15 cellular contexts compared by ENCODE assay signal in genomic region chr12:59737725-59738463, GRCh38.
DNase-seq lines count a peak whose midpoint lies in the region; ATAC-seq, FAIRE-seq and TF ChIP-seq lines count a peak whose summit lies in the region.
"Had no signal": no experiment of that assay in that cellular context is flagged by ENCODE, and none has a peak within 500 bp of the region (broad histone marks: within the 10 kb centered on the region; RNA-seq: fewer than 3 reads in every experiment).

No MANE protein-coding gene starts in this region.

- peak overlapping the region; percentile 73 for H2BK120ac ChIP-seq in mesendoderm (ENCODE audit: low read depth, low read length)

- H3K9ac ChIP-seq in mammary epithelial cell (ENCODE audit: insufficient read depth, low read length) (no peak overlapping the region), mesendoderm (ENCODE audit: low read length) (no peak overlapping the region), SK-N-SH (no peak overlapping the region)

- POLR2A ChIA-PET in SK-N-SH (lab: Yijun Ruan, JAX), result no interaction called here

- TF ChIP-seq CTCF in mammary epithelial cell (conservative IDR thresholded peaks at IDR 0.05 in 1 of 2, IDR thresholded peaks at IDR 0.05 in 1 of 2; ENCODE audit: extremely low read depth in 1 of 2, insufficient read depth in 1 of 2, low read depth in 1 of 2, low read length in 2 of 2) (no peak), SK-N-SH (IDR thresholded peaks at IDR 0.05) (no peak), testis (IDR thresholded peaks at IDR 0.05) (no peak)

- H3K4me1 ChIP-seq in mammary epithelial cell (ENCODE audit: insufficient read depth, low read length) (peaks cover 13% of the 10 kb centered on the region), mesendoderm (ENCODE audit: control insufficient read depth, low read depth, low read length) (peaks cover 5% of the 10 kb centered on the region), SK-N-SH (ENCODE audit: control insufficient read depth in 1 of 2, insufficient read depth in 2 of 2, low read depth in 1 of 2, low read length in 1 of 2) (no peaks in the 10 kb centered on the region), testis (no peaks in the 10 kb centered on the region)

- H3K4me2 ChIP-seq in mammary epithelial cell (ENCODE audit: insufficient read depth, low read depth, low read length) (peak overlapping the region; percentile 6), mesendoderm (ENCODE audit: low read length) (no peak overlapping the region), SK-N-SH (no peak overlapping the region)

- H3K9me3 ChIP-seq in mammary epithelial cell (replicated peaks; ENCODE audit: insufficient read depth, low read length), result no peaks in the 10 kb centered on the region
- no peaks in the 10 kb centered on the region for H3K9me3 ChIP-seq in SK-N-SH
- no peaks in the 10 kb centered on the region for H3K9me3 ChIP-seq in testis

- 56% methylated on average over 3 of the region's 3 CpGs for WGBS in mammary epithelial cell (ENCODE audit: low coverage, missing lambda C conversion rate)
- no CpG with 5 or more reads among the region's 3 CpGs for WGBS in mesendoderm (ENCODE audit: extremely low coverage, insufficient coverage, low lambda C conversion rate)
- 21% methylated on average over 3 of the region's 3 CpGs for WGBS in SK-N-SH (ENCODE audit: low lambda C conversion rate)
- 87 to 89% methylated on average over 3 of the region's 3 CpGs for WGBS in testis, 2 donors

- ATAC-seq in HG02571 (IDR thresholded peaks at IDR 0.05; ENCODE audit: unreplicated experiment), result no peak
- ATAC-seq: activated T-helper 17 cell treated with anti-CD3 and anti-CD28 coated beads, Interleukin-2, amount 50 U/mL, for 72 hours; stimulated activated memory B cell treated with anti-CD40 and anti-IgM and Interleukin-4, amounts not matched to agents 10 μg/mL and 1 μg/mL and 100 μg/mL, for 72 hours; T-cell had no signal

- H3K9me2 ChIP-seq in SK-N-SH, result no peaks in the 10 kb centered on the region

- no peak for TF ChIP-seq RAD21 in SK-N-SH (IDR thresholded peaks at IDR 0.05; ENCODE audit: low read length)

- H3K27me3 ChIP-seq in mammary epithelial cell (ENCODE audit: insufficient read depth, low read length) (no peaks in the 10 kb centered on the region), mesendoderm (ENCODE audit: insufficient read depth, low read length, poor library complexity) (no peaks in the 10 kb centered on the region), SK-N-SH (ENCODE audit: insufficient read depth) (no peaks in the 10 kb centered on the region), testis (no peaks in the 10 kb centered on the region)

- no peak overlapping the region for H3K4ac ChIP-seq in mesendoderm (ENCODE audit: low read depth, low read length)

- H3K4me3 ChIP-seq in mammary epithelial cell (replicated peaks in 1 of 3; ENCODE audit: insufficient read depth in 1 of 3, low read depth in 2 of 3, low read length in 3 of 3) (no peak overlapping the region), mesendoderm (ENCODE audit: low read length) (no peak overlapping the region), SK-N-SH (ENCODE audit: low read depth in 2 of 2, low read length in 1 of 2) (no peak overlapping the region), testis (no peak overlapping the region)

- TF ChIP-seq POLR2A in H54 (IDR thresholded peaks at IDR 0.05; ENCODE audit: low read depth, low read length), result no peak
- TF ChIP-seq POLR2A in testis (IDR thresholded peaks at IDR 0.05), result no peak

- H3K56ac ChIP-seq in mesendoderm (ENCODE audit: low read length), result no peak overlapping the region

- no peaks in the 10 kb centered on the region for H4K20me1 ChIP-seq in mammary epithelial cell (ENCODE audit: insufficient read depth, low read length)
- H4K20me1 ChIP-seq in SK-N-SH (ENCODE audit: insufficient read depth), result no peaks in the 10 kb centered on the region

- H2BK15ac ChIP-seq in mesendoderm (replicated peaks; ENCODE audit: low read depth), result peak overlapping the region; percentile 19

- no peak overlapping the region for H4K8ac ChIP-seq in mesendoderm (ENCODE audit: low read depth, low read length)

- no peaks in the 10 kb centered on the region for H3F3A ChIP-seq in SK-N-SH (replicated peaks; ENCODE audit: insufficient read depth)

- H3K36me3 ChIP-seq in mammary epithelial cell (ENCODE audit: insufficient read depth, low read length) (no peaks in the 10 kb centered on the region), mesendoderm (ENCODE audit: control insufficient read depth, insufficient read depth, low read length) (no peaks in the 10 kb centered on the region), SK-N-SH (replicated peaks in 1 of 2; ENCODE audit: control insufficient read depth in 1 of 2, insufficient read depth in 2 of 2, low read length in 1 of 2) (no peaks in the 10 kb centered on the region), testis (ENCODE audit: low read depth, missing control alignments) (no peaks in the 10 kb centered on the region)

- no peak overlapping the region for H2AFZ ChIP-seq in mammary epithelial cell (ENCODE audit: low read depth, low read length)
- H2AFZ ChIP-seq in SK-N-SH (ENCODE audit: low read depth), result no peak overlapping the region

- DNase-seq in AG20443 (ENCODE audit: low spot score) (peak; percentile 36), H54 (ENCODE audit: insufficient read length, low spot score) (no peak), mammary epithelial cell (peak; percentile 10), mesendoderm (peak; percentile 28), SK-N-SH (no peak), testis (no peak)
- DNase-seq in stimulated activated CD4-positive, alpha-beta T cell treated with anti-CD3 and anti-CD28 coated beads, Interleukin-1b, Interleukin-23, amount 100 ng/mL, for 48 hours, result no peak
- DNase-seq: CD4-positive, CD25-positive, alpha-beta regulatory T cell; central memory CD4-positive, alpha-beta T cell; NCI-H2171 treated with DMSO at 0.1 percent for 48 hours; stimulated activated CD4-positive, alpha-beta T cell treated with anti-CD3 and anti-CD28 coated beads, Interleukin-2, amount 100 ng/mL, for 48 hours; T-cell had no signal

- H3K27ac ChIP-seq in mammary epithelial cell (ENCODE audit: insufficient read depth, low read depth, low read length) (no peak overlapping the region), mesendoderm (ENCODE audit: low read depth, low read length) (peak overlapping the region; percentile 72), SK-N-SH (ENCODE audit: low read depth in 2 of 2, low read length in 1 of 2) (no peak overlapping the region), testis (no peak overlapping the region)

- TF ChIP-seq EP300 in SK-N-SH (IDR thresholded peaks at IDR 0.05; ENCODE audit: borderline replicate concordance in 1 of 2, low read depth in 1 of 2, low read length in 1 of 2), result no peak

- no peaks in the 10 kb centered on the region for H3K79me1 ChIP-seq in mesendoderm (ENCODE audit: low read length)

- H3K79me2 ChIP-seq in mammary epithelial cell (ENCODE audit: insufficient read depth, low read length), result no peaks in the 10 kb centered on the region
- H3K79me2 ChIP-seq in mesendoderm (ENCODE audit: control insufficient read depth, insufficient read depth, low read length), result no peaks in the 10 kb centered on the region
- no peaks in the 10 kb centered on the region for H3K79me2 ChIP-seq in SK-N-SH (ENCODE audit: insufficient read depth)

- H3K18ac ChIP-seq in mesendoderm (ENCODE audit: low read length), result peak overlapping the region; percentile 97

- no peak overlapping the region for H2AK5ac ChIP-seq in mesendoderm (ENCODE audit: low read length)

- intact Hi-C loops in mammary epithelial cell (cut with micrococcal nuclease), result no loop called here
- intact Hi-C loops in testis (cut with DNase I; ENCODE audit: low total_unique reads), result no loop called here

- H3K23ac ChIP-seq in mesendoderm (ENCODE audit: low read length), result no peak overlapping the region

- peak; percentile 45 for FAIRE-seq in H54 (lab: Jason Lieb, UNC)

- H4K5ac ChIP-seq in mesendoderm (ENCODE audit: low read length), result no peak overlapping the region

- CTCF ChIA-PET in mammary epithelial cell (lab: Charles Lee; ENCODE audit: low non-redundant PET), result no interaction called here
- CTCF ChIA-PET in SK-N-SH (lab: Yijun Ruan, JAX), result no interaction called here

- dilution Hi-C loops in mammary epithelial cell (cut with HindIII; ENCODE audit: low sequenced_read_pairs), result no loop called here

- in situ Hi-C loops in mammary epithelial cell (cut with MboI; ENCODE audit: low sequenced_read_pairs in 2 of 2), result no loop called here

- no peak overlapping the region for H2BK5ac ChIP-seq in mesendoderm (ENCODE audit: low read length)

- BruUV-seq in mammary epithelial cell (replicated peaks; lab: Mats Ljungman, UMichigan), result no TSS peak

TF ChIP-seq in SK-N-SH, 30 proteins besides CTCF, POLR2A, EP300 and RAD21:
- no peak for TF ChIP-seq MAX (IDR thresholded peaks at IDR 0.05; ENCODE audit: low read depth)
- TF ChIP-seq FOSL2 (IDR thresholded peaks at IDR 0.05; ENCODE audit: borderline replicate concordance, low read depth), result no peak
- TF ChIP-seq NFIC (IDR thresholded peaks at IDR 0.05; ENCODE audit: borderline replicate concordance), result no peak

Comparison
In these comparisons a context has a peak if more than half of its experiments do, and no peak if none do; other contexts are left out.
1. DNase-seq: peak in AG20443 (single experiment), mammary epithelial cell (single experiment) and mesendoderm (single experiment); none in H54 (single experiment), SK-N-SH (single experiment), stimulated activated CD4-positive, alpha-beta T cell treated with anti-CD3 and anti-CD28 coated beads, Interleukin-1b, Interleukin-23, amount 100 ng/mL, for 48 hours (single experiment) and testis (single experiment).